ENCODE assay signal across 1 cellular context in the genomic region with DNA sequence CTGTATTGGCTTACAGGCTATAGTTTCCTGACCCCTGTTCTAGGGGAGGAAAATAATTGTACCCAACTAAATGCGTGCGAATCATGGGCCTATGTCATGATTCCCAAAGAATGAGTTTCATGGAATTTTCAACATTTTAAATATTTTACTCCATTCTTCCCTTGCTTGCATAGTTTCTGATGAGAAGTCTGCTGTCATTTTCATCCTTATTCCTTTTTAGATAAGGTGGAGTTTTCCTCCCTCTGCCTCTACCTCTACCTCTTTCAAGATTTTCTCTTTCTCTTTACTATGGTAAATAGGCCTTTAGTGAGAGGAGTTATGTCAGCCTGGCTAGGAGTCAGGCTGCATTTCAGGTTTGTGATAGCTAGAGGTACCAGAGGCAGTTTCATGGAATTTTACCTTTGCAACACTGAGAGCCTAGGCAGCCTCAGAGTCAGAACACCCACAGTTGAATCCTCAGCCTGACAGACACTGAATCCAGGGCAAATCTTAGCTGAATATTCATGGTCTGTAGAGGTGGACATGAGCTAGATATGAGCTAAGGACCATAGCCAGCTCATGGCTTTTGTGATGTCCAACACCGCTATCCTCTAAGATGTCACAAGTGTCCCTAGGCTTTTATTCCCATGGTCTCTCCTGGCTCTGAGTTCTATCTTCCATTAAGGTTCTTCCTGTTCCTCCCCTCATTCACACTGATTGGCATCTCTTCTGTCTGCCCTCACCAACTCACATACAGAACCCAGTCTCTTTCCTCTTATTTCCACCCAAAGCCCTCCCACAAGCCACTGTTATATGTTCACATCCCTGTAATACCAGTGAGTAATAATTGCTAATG.
A peak's percentile ranks its signal among the peaks of the same experiment; 100 is the strongest.
TF ChIP-seq lines count a peak whose summit lies in the region.

No MANE protein-coding gene starts in this region.

TF ChIP-seq in HepG2, 621 proteins besides CTCF, POLR2A, EP300 and RAD21 (continues in another document):
- TF ChIP-seq SMAD9 (CRISPR knock-in tag; IDR thresholded peaks at IDR 0.05) (no peak), TFE3 (CRISPR knock-in tag; IDR thresholded peaks at IDR 0.05) (no peak), ZBTB42 (CRISPR knock-in tag; IDR thresholded peaks at IDR 0.05) (no peak), ZBTB38 (CRISPR knock-in tag; IDR thresholded peaks at IDR 0.05) (no peak), ZNF430 (CRISPR knock-in tag; IDR thresholded peaks at IDR 0.05) (no peak), CHD2 (IDR thresholded peaks at IDR 0.05; ENCODE audit: low read depth, low read length) (no peak), POLR2AphosphoS5 (IDR thresholded peaks at IDR 0.05; ENCODE audit: low read depth, low read length) (peak; percentile 13; the same call in 1 of the 2 replicates), AFF4 (CRISPR knock-in tag; IDR thresholded peaks at IDR 0.05) (0 out of 2 replicates have a peak, but pooled peaks have one; percentile 26), MEIS1 (CRISPR knock-in tag; IDR thresholded peaks at IDR 0.05; ENCODE audit: borderline replicate concordance) (no peak), CBX2 (IDR thresholded peaks at IDR 0.05; ENCODE audit: low read depth, low read length) (no peak), CBX2 (CRISPR knock-in tag; IDR thresholded peaks at IDR 0.05; ENCODE audit: low read depth) (no peak), ZNF562 (CRISPR knock-in tag; IDR thresholded peaks at IDR 0.05; ENCODE audit: borderline replicate concordance) (no peak), ZNF564 (CRISPR knock-in tag; IDR thresholded peaks at IDR 0.05) (no peak), KLF15 (CRISPR knock-in tag; IDR thresholded peaks at IDR 0.05; ENCODE audit: borderline replicate concordance) (no peak), PBX3 (CRISPR knock-in tag; IDR thresholded peaks at IDR 0.05; ENCODE audit: borderline replicate concordance) (no peak), ATAD3A (CRISPR knock-in tag; IDR thresholded peaks at IDR 0.05) (no peak), SALL1 (CRISPR knock-in tag; IDR thresholded peaks at IDR 0.05) (no peak), GABPB1 (CRISPR knock-in tag; IDR thresholded peaks at IDR 0.05) (no peak), HMGXB4 (CRISPR knock-in tag; IDR thresholded peaks at IDR 0.05; ENCODE audit: borderline replicate concordance in 1 of 2, low read depth in 1 of 2) (no peak), ZNF317 (CRISPR knock-in tag; IDR thresholded peaks at IDR 0.05) (peak; percentile 100), RBFOX2 (IDR thresholded peaks at IDR 0.05; ENCODE audit: low read depth, low read length) (peak; percentile 86), ZBTB43 (CRISPR knock-in tag; conservative IDR thresholded peaks at IDR 0.05) (no peak), KLF6 (CRISPR knock-in tag; IDR thresholded peaks at IDR 0.05) (0 out of 2 replicates have a peak, but pooled peaks have one; percentile 21), MBD4 (IDR thresholded peaks at IDR 0.05; ENCODE audit: borderline replicate concordance, low read length) (no peak), SMARCC2 (IDR thresholded peaks at IDR 0.05) (no peak), ZNF629 (CRISPR knock-in tag; conservative IDR thresholded peaks at IDR 0.05) (no peak), TRIM24 (CRISPR knock-in tag; IDR thresholded peaks at IDR 0.05) (no peak), FOXP4 (CRISPR knock-in tag; IDR thresholded peaks at IDR 0.05) (no peak), REPIN1 (CRISPR knock-in tag; IDR thresholded peaks at IDR 0.05; ENCODE audit: borderline replicate concordance, low read depth) (no peak), FOXK1 (CRISPR knock-in tag; IDR thresholded peaks at IDR 0.05; ENCODE audit: borderline replicate concordance, low read depth) (no peak), ZMYM3 (CRISPR knock-in tag; IDR thresholded peaks at IDR 0.05) (no peak)
- TF ChIP-seq, protein P1, sequence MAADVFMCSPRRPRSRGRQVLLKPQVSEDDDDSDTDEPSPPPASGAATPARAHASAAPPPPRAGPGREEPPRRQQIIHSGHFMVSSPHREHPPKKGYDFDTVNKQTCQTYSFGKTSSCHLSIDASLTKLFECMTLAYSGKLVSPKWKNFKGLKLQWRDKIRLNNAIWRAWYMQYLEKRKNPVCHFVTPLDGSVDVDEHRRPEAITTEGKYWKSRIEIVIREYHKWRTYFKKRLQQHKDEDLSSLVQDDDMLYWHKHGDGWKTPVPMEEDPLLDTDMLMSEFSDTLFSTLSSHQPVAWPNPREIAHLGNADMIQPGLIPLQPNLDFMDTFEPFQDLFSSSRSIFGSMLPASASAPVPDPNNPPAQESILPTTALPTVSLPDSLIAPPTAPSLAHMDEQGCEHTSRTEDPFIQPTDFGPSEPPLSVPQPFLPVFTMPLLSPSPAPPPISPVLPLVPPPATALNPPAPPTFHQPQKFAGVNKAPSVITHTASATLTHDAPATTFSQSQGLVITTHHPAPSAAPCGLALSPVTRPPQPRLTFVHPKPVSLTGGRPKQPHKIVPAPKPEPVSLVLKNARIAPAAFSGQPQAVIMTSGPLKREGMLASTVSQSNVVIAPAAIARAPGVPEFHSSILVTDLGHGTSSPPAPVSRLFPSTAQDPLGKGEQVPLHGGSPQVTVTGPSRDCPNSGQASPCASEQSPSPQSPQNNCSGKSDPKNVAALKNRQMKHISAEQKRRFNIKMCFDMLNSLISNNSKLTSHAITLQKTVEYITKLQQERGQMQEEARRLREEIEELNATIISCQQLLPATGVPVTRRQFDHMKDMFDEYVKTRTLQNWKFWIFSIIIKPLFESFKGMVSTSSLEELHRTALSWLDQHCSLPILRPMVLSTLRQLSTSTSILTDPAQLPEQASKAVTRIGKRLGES (CRISPR knock-in tag; IDR thresholded peaks at IDR 0.05; ENCODE audit: borderline replicate concordance), result no peak
- TF ChIP-seq, protein P2, sequence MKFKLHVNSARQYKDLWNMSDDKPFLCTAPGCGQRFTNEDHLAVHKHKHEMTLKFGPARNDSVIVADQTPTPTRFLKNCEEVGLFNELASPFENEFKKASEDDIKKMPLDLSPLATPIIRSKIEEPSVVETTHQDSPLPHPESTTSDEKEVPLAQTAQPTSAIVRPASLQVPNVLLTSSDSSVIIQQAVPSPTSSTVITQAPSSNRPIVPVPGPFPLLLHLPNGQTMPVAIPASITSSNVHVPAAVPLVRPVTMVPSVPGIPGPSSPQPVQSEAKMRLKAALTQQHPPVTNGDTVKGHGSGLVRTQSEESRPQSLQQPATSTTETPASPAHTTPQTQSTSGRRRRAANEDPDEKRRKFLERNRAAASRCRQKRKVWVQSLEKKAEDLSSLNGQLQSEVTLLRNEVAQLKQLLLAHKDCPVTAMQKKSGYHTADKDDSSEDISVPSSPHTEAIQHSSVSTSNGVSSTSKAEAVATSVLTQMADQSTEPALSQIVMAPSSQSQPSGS (CRISPR knock-in tag; IDR thresholded peaks at IDR 0.05), result no peak
- TF ChIP-seq, protein P3, sequence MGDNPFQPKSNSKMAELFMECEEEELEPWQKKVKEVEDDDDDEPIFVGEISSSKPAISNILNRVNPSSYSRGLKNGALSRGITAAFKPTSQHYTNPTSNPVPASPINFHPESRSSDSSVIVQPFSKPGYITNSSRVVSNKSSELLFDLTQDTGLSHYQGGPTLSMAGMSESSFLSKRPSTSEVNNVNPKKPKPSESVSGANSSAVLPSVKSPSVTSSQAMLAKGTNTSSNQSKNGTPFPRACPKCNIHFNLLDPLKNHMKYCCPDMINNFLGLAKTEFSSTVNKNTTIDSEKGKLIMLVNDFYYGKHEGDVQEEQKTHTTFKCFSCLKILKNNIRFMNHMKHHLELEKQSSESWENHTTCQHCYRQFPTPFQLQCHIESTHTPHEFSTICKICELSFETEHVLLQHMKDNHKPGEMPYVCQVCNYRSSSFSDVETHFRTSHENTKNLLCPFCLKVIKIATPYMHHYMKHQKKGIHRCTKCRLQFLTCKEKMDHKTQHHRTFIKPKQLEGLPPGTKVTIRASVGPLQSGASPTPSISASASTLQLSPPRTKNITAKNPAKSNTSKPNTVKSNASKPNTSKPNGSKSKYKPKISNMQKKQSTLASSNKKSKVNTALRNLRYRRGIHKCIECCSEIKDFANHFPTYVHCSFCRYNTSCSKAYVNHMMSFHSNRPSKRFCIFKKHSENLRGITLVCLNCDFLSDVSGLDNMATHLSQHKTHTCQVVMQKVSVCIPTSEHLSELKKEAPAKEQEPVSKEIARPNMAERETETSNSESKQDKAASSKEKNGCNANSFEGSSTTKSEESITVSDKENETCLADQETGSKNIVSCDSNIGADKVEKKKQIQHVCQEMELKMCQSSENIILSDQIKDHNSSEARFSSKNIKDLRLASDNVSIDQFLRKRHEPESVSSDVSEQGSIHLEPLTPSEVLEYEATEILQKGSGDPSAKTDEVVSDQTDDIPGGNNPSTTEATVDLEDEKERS (CRISPR knock-in tag; IDR thresholded peaks at IDR 0.05), result peak; percentile 70; the same call in 1 of the 2 replicates
